1 cellular context compared by ENCODE assay signal in the genomic region with DNA sequence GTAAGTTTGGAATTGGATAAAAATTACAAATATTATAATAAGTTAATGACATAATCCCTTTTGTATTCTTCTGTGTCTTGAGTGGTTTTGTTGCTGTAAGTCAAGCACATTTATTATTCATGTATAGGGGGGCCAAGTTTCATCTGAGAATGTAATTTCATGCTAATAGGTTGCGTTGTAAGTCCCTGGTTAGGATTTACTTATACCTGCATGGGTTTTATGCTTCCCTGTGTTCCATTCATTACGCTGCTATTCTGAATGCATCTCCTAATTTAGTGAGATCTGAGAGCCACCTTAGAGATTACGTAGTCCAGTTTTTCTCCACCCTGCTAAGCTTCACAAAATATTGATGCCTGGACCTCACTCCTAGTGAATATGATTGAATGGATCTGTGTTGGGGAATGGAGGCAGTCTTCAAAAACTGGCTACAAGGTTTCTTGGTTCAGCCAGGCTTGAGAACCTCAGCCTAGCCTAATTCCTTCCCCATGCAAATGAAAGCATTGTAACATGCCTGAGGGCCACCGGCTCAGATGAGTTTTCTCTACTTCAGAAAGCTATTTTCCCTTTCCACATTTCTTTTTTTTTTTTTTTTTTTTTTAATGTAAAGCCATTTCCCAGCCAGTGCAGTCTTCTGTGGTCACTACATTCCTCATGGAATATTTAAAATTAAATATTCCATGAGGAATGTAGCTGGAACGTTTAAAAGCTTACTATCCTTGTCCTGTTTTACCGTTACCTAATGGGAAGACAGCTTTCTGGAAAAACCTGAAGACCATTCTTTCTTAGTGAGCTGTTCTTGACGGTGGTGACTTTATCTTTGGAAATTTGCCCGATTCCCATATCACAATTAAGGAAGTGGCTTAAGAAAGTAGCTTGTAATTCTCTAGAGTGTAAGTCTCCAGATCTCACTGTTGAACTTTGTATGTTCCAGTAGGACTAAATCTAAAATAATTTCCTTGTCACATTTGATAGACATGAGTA.
TF ChIP-seq lines count a peak whose summit lies in the region.

No MANE protein-coding gene starts in this region.

TF ChIP-seq in HEK293, 187 proteins besides CTCF, POLR2A, EP300 and RAD21 (continued from another document):
- peak; percentile 60; the same call in 1 of the 2 replicates for TF ChIP-seq ATF2 (tag by site-specific recombination; IDR thresholded peaks at IDR 0.05; ENCODE audit: low read depth)
- 0 out of 2 replicates have a peak, but pooled peaks have one; percentile 55 for TF ChIP-seq ZNF677 (tag by site-specific recombination; IDR thresholded peaks at IDR 0.05)
